8 cellular contexts compared by ENCODE assay signal in genomic region chr10:101141622-101142532, GRCh38. TPM values are rescaled to one million over a fixed set of nuclear protein-coding genes. Genes with fewer than 3 reads are reported as not detected.
DNase-seq lines count a peak whose midpoint lies in the region; ATAC-seq and TF ChIP-seq lines count a peak whose summit lies in the region.

No MANE protein-coding gene starts in this region.

- peak overlapping the region; percentile 75 for H3K4me2 ChIP-seq in osteoblast (ENCODE audit: insufficient read depth, low read length)

- no peaks in the 10 kb centered on the region for H4K20me1 ChIP-seq in osteoblast (ENCODE audit: insufficient read depth, low read length)

- H3K4me3 ChIP-seq in AG04449 (ENCODE audit: low read depth, low read length), result no peak overlapping the region; the same call in 1 of the 2 replicates
- peak overlapping the region; percentile 13 for H3K4me3 ChIP-seq in SJCRH30
- peak overlapping the region; percentile 20 for H3K4me3 ChIP-seq in osteoblast (ENCODE audit: insufficient read depth, low read length)
- H3K4me3 ChIP-seq in thoracic aorta, result no peak overlapping the region

- DNase-seq in AG04449 (ENCODE audit: low read depth, low spot score) (peak; percentile 16), LoVo (ENCODE audit: low spot score) (peak; percentile 79), SJCRH30 (peak; percentile 86 to 95), foreskin keratinocyte (peak in 1 of 2 donors; percentile 46), osteoblast (ENCODE audit: insufficient read length, low spot score, missing footprints) (peak; percentile 98), thoracic aorta (ENCODE audit: low spot score) (peak; percentile 30)
- DNase-seq in activated effector memory CD4-positive, alpha-beta T cell treated with Interleukin-2 at 50 U/mL for 16 hours, result peak; percentile 68

- peak overlapping the region; percentile 60 for H2AFZ ChIP-seq in osteoblast (ENCODE audit: low read length)

- H3K4me1 ChIP-seq in SJCRH30 (no peaks in the 10 kb centered on the region), foreskin keratinocyte (no peaks in the 10 kb centered on the region), osteoblast (ENCODE audit: insufficient read depth, low read length) (peaks cover 7% of the 10 kb centered on the region), thoracic aorta (ENCODE audit: control insufficient read depth in 1 of 2, low read depth in 2 of 2) (peaks cover 7 to 19% of the 10 kb centered on the region in 2 donors)

- no peaks in the 10 kb centered on the region for H3K79me2 ChIP-seq in osteoblast (ENCODE audit: insufficient read depth, low read length)

- H3K27me3 ChIP-seq in SJCRH30 (peaks cover 25% of the 10 kb centered on the region), foreskin keratinocyte (peaks cover 100% of the 10 kb centered on the region), osteoblast (ENCODE audit: insufficient read depth, low read length) (peaks cover 87% of the 10 kb centered on the region), thoracic aorta (replicated peaks; ENCODE audit: insufficient read depth) (peaks cover 33% of the 10 kb centered on the region)

- TF ChIP-seq CTCF in AG04449 (IDR thresholded peaks at IDR 0.05; ENCODE audit: insufficient read depth, low read length, missing control alignments) (peak; percentile 95), foreskin keratinocyte (conservative IDR thresholded peaks at IDR 0.05) (peak; percentile 96), osteoblast (IDR thresholded peaks at IDR 0.05; ENCODE audit: extremely low read depth, low read depth, low read length) (peak; percentile 98), thoracic aorta (IDR thresholded peaks at IDR 0.05) (peak; percentile 91)

- POLR2A ChIA-PET in AG04449 (lab: Yijun Ruan, JAX), result interaction anchor here (0.7 to 1.4 kb wide), 3 partner anchors 46 to 99 kb away, joined by 3 to 4 read pairs (median 3); no protein-coding TSS in a partner anchor

- no peaks in the 10 kb centered on the region for H3K36me3 ChIP-seq in SJCRH30
- no peaks in the 10 kb centered on the region for H3K36me3 ChIP-seq in osteoblast (ENCODE audit: insufficient read depth, low read length)
- no peaks in the 10 kb centered on the region for H3K36me3 ChIP-seq in thoracic aorta

- CTCF ChIA-PET in AG04449 (lab: Yijun Ruan, JAX), result interaction anchor here (0.6 to 9.0 kb wide), 39 partner anchors 10 to 629 kb away, joined by 3 to 556 read pairs (median 7); partner anchors contain the start of genes KAZALD1, LZTS2 and TLX1

- H3K9me3 ChIP-seq in SJCRH30 (replicated peaks), result no peaks in the 10 kb centered on the region
- no peaks in the 10 kb centered on the region for H3K9me3 ChIP-seq in osteoblast (ENCODE audit: low read depth, low read length)
- H3K9me3 ChIP-seq in thoracic aorta, result no peaks in the 10 kb centered on the region

- ATAC-seq in GM18511 (IDR thresholded peaks at IDR 0.05; ENCODE audit: unreplicated experiment) (peak; percentile 68), foreskin keratinocyte (peak; percentile 73), thoracic aorta (ENCODE audit: insufficient number of reproducible peaks, low FRiP score, low read depth) (peak; percentile 63)

- no peak overlapping the region for H3K27ac ChIP-seq in SJCRH30
- no peak overlapping the region for H3K27ac ChIP-seq in foreskin keratinocyte
- no peak overlapping the region for H3K27ac ChIP-seq in osteoblast (ENCODE audit: low read depth, low read length)
- no peak overlapping the region for H3K27ac ChIP-seq in thoracic aorta

RNA-seq across cellular contexts. Expression of gene TLX1, which starts 10.8 kb away (rescaled TPM):
- total RNA-seq in SJCRH30 (2014; rRNA removed; shearing (Covaris generic)), result not detected in 2 replicates
- total RNA-seq in foreskin keratinocyte (not detected in 2 replicates), osteoblast (not detected in 2 replicates), thoracic aorta (not detected)
- polyA plus RNA-seq in foreskin keratinocyte, result not detected in 2 replicates

Comparison
In these comparisons a context has a peak if more than half of its experiments do, and no peak if none do; other contexts are left out.
1. H3K4me3 ChIP-seq: peak in SJCRH30 (single experiment) and osteoblast (single experiment); none in AG04449 (single experiment) and thoracic aorta (single experiment).
2. Peak in every context shown above with its lines, with median percentiles within 50 percentile points of each other: CTCF ChIP-seq and ATAC-seq.